In the genomic region with DNA sequence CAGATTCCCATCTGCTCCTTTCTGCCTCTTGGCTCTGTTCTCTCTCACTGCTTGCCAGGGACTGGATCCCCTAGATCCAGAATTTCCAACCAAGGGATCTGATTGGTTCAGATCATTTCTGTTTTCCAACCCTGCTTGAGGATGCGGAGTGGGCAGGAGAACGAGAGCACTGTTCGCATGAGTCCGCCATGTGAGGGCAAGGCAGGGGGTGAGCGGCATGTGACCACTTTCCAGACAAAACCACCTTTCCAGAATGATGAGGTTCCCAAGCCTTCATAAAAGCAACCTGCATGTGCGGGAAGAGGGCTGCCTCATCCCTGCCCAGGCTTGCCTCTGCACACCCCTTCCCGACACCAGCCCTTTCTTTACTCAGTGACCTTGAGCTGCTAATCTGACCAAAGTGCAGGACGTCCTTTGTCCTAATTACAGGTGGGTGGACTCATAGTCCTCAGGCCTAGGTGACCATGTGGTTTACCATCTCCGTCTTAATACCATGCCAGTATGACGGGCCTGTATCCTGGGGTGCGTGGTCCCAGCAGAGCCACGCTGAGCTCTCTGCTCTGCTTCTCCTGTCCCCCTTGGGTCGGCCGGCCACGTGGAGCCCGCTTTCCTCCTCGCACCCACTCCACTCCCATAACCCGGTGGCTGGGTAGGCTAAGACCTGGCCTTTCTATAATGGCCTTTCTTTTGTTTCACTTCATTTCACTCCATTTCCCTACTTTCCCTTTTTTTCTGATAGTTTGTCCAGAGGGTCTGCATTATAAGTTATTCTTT, we compare ENCODE assay signal across 15 cellular contexts.
"Had no signal": no experiment of that assay in that cellular context is flagged by ENCODE, and none has a peak within 500 bp of the region (broad histone marks: within the 10 kb centered on the region; RNA-seq: fewer than 3 reads in every experiment).

No MANE protein-coding gene starts in this region.

- H3K27me3 Mint-ChIP-seq: activated naive CD8-positive, alpha-beta T cell treated with anti-CD3 and anti-CD28 coated beads for 36 hours; dendritic cell treated with granulocyte-macrophage colony-stimulating factor and Interleukin-4, amounts not matched to agents 40 ng/mL and 50 ng/mL, for 4 days; memory B cell; stimulated activated memory B cell treated with anti-CD40 and anti-IgM and Interleukin-4, amounts not matched to agents 10 μg/mL and 1 μg/mL and 100 μg/mL, for 72 hours had no signal

- H3K4me1 ChIP-seq: tibial nerve had no signal

- DNase-seq: activated CD4-positive, alpha-beta T cell treated with anti-CD3 and anti-CD28 coated beads, Interleukin-2, amount 50 U/mL, for 4 hours; activated CD4-positive, CD25-positive, alpha-beta regulatory T cell treated with anti-CD3 and anti-CD28 coated beads, Interleukin-2, amount 50 U/mL, for 72 hours; activated gamma-delta T cell treated with Interleukin-2 at 50 U/mL for 16 hours; activated naive CD8-positive, alpha-beta T cell treated with anti-CD3 and anti-CD28 coated beads for 36 hours; activated T-cell treated with anti-CD3 and anti-CD28 coated beads, Interleukin-2, amount 50 U/mL, for 72 hours; cerebellar nuclear complex; left colon; nephron progenitor cell; stimulated activated CD4-positive, alpha-beta T cell treated with anti-CD3 and anti-CD28 coated beads, Interleukin-1b, Interleukin-23, amount 100 ng/mL, for 48 hours had no signal

- H3K36me3 ChIP-seq: brain microvascular endothelial cell had no signal

- H3K4me1 Mint-ChIP-seq: activated naive CD8-positive, alpha-beta T cell treated with anti-CD3 and anti-CD28 coated beads for 36 hours; stimulated activated memory B cell treated with anti-CD40 and anti-IgM and Interleukin-4, amounts not matched to agents 10 μg/mL and 1 μg/mL and 100 μg/mL, for 72 hours had no signal

- H3K4me3 ChIP-seq: tibial nerve had no signal

- H3K27me3 ChIP-seq: brain microvascular endothelial cell, tibial nerve had no signal

- ATAC-seq: activated T-cell treated with anti-CD3 and anti-CD28 coated beads, Interleukin-2, amount 50 U/mL, for 72 hours; stimulated activated memory B cell treated with anti-CD40 and anti-IgM and Interleukin-4, amounts not matched to agents 10 μg/mL and 1 μg/mL and 100 μg/mL, for 72 hours had no signal

- H3K4me3 Mint-ChIP-seq: activated naive CD8-positive, alpha-beta T cell treated with anti-CD3 and anti-CD28 coated beads for 36 hours; activated T-cell treated with anti-CD3 and anti-CD28 coated beads, Interleukin-2, amount 50 U/mL, for 72 hours; dendritic cell treated with granulocyte-macrophage colony-stimulating factor and Interleukin-4, amounts not matched to agents 40 ng/mL and 50 ng/mL, for 4 days; memory B cell; nephron progenitor cell; stimulated activated memory B cell treated with anti-CD40 and anti-IgM and Interleukin-4, amounts not matched to agents 10 μg/mL and 1 μg/mL and 100 μg/mL, for 72 hours; T-helper 2 cell treated with Interferon-gamma antibody and Interleukin-4, amounts not matched to agents 5 μg/mL and 100 μg/mL, for 36 hours had no signal

- H3K27ac ChIP-seq: brain microvascular endothelial cell, tibial nerve had no signal

- H3K27ac Mint-ChIP-seq: activated naive CD8-positive, alpha-beta T cell treated with anti-CD3 and anti-CD28 coated beads for 36 hours; activated T-cell treated with anti-CD3 and anti-CD28 coated beads, Interleukin-2, amount 50 U/mL, for 72 hours; memory B cell; nephron progenitor cell; stimulated activated memory B cell treated with anti-CD40 and anti-IgM and Interleukin-4, amounts not matched to agents 10 μg/mL and 1 μg/mL and 100 μg/mL, for 72 hours; T-helper 2 cell treated with Interferon-gamma antibody and Interleukin-4, amounts not matched to agents 5 μg/mL and 100 μg/mL, for 36 hours had no signal
